Comparison of ENCODE assay signal across 18 cellular contexts in the genomic region with DNA sequence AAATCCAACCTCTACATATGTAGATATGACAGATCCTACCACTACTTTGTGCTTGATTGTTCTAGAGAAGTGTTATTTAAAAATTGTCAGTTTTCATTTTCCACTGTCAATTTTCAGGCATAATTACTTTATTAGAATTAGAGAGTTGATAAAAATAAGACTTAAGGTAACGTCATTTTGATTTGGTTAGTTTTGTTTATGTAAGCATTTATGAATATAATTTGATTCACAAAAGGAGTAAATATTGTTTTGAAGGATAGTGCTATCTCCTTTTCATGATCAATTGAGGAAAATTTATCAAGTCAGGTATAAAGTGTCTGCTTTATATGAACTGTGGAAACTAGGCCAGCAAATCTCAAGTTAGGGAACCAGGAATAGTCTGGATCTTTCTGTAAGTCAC.
"Had no signal": no experiment of that assay in that cellular context is flagged by ENCODE, and none has a peak within 500 bp of the region (broad histone marks: within the 10 kb centered on the region; RNA-seq: fewer than 3 reads in every experiment).

No MANE protein-coding gene starts in this region.

- H3K27me3 ChIP-seq: cardiac muscle cell, esophagus squamous epithelium, gastroesophageal sphincter, spleen had no signal

- H3K27me3 Mint-ChIP-seq: activated naive CD4-positive, alpha-beta T cell treated with anti-CD3 and anti-CD28 coated beads, Interleukin-2, amount 10 ng/mL, durations not matched to agents 7 days and 5 days; effector memory CD8-positive, alpha-beta T cell; memory B cell; type B pancreatic cell had no signal

- H3K9me3 Mint-ChIP-seq: activated naive CD4-positive, alpha-beta T cell treated with anti-CD3 and anti-CD28 coated beads, Interleukin-2, amount 10 ng/mL, durations not matched to agents 7 days and 5 days; effector memory CD8-positive, alpha-beta T cell; memory B cell; type B pancreatic cell had no signal

- H3K4me1 ChIP-seq: gastroesophageal sphincter had no signal

- H3K9me3 ChIP-seq: esophagus squamous epithelium, gastroesophageal sphincter, thoracic aorta had no signal

- ATAC-seq: effector memory CD8-positive, alpha-beta T cell; gastroesophageal sphincter; sciatic nerve had no signal

- H3K4me3 Mint-ChIP-seq: activated naive CD4-positive, alpha-beta T cell treated with anti-CD3 and anti-CD28 coated beads, Interleukin-2, amount 10 ng/mL, durations not matched to agents 7 days and 5 days; effector memory CD8-positive, alpha-beta T cell; memory B cell; nephron progenitor cell; type B pancreatic cell had no signal

- H3K36me3 Mint-ChIP-seq: activated naive CD4-positive, alpha-beta T cell treated with anti-CD3 and anti-CD28 coated beads, Interleukin-2, amount 10 ng/mL, durations not matched to agents 7 days and 5 days; memory B cell had no signal

- H3K27ac ChIP-seq: gastroesophageal sphincter, spleen, thoracic aorta had no signal

- H3K4me3 ChIP-seq: cardiac muscle cell, esophagus squamous epithelium, gastroesophageal sphincter, spleen, thoracic aorta had no signal

- H3K4me1 Mint-ChIP-seq: memory B cell had no signal

- H3K36me3 ChIP-seq: cardiac muscle cell, esophagus squamous epithelium, gastroesophageal sphincter, spleen, thoracic aorta had no signal

- DNase-seq: activated effector memory CD4-positive, alpha-beta T cell treated with anti-CD3 and anti-CD28 coated beads, Interleukin-2, amount 50 U/mL, for 16 hours; activated naive CD4-positive, alpha-beta T cell treated with anti-CD3 and anti-CD28 coated beads, Interleukin-2, amount 10 ng/mL, durations not matched to agents 7 days and 5 days; effector memory CD8-positive, alpha-beta T cell; esophagus squamous epithelium; head of caudate nucleus; hypothalamus; left ventricle myocardium superior; nephron progenitor cell; spleen; stimulated activated CD4-positive, alpha-beta T cell treated with anti-CD3 and anti-CD28 coated beads, Interleukin-4, amount 100 ng/mL, for 1 hour; stimulated activated naive CD4-positive, alpha-beta T cell treated with Interleukin-2 at 50 U/mL for 16 hours; T-helper 1 cell had no signal

- H3K27ac Mint-ChIP-seq: activated naive CD4-positive, alpha-beta T cell treated with anti-CD3 and anti-CD28 coated beads, Interleukin-2, amount 10 ng/mL, durations not matched to agents 7 days and 5 days; effector memory CD8-positive, alpha-beta T cell; memory B cell; type B pancreatic cell had no signal
